Comparison of ENCODE assay signal across 8 cellular contexts in genomic region chr22:40156001-40156516, GRCh38. TPM values are rescaled to one million over a fixed set of nuclear protein-coding genes. Genes with fewer than 3 reads are reported as not detected.
DNase-seq lines count a peak whose midpoint lies in the region; ATAC-seq lines count a peak whose summit lies in the region.

No MANE protein-coding gene starts in this region.

- 44 to 50% methylated on average over 2 to 5 of the region's 7 CpGs for WGBS in mesodermal cell (ENCODE audit: insufficient coverage in 2 of 2), 2 experiments

- no peaks in the 10 kb centered on the region for H3K9me3 Mint-ChIP-seq in activated naive CD8-positive, alpha-beta T cell (ENCODE audit: low read depth)
- H3K9me3 Mint-ChIP-seq in activated naive CD8-positive, alpha-beta T cell treated with anti-CD3 and anti-CD28 coated beads, Interleukin-2, amount 50 U/mL, for 24 hours, result no peaks in the 10 kb centered on the region

- no peaks in the 10 kb centered on the region for H3K27me3 Mint-ChIP-seq in activated naive CD8-positive, alpha-beta T cell
- no peaks in the 10 kb centered on the region for H3K27me3 Mint-ChIP-seq in activated naive CD8-positive, alpha-beta T cell treated with anti-CD3 and anti-CD28 coated beads, Interleukin-2, amount 50 U/mL, for 24 hours

- no peak overlapping the region for H3K4me3 Mint-ChIP-seq in activated naive CD8-positive, alpha-beta T cell
- no peak overlapping the region for H3K4me3 Mint-ChIP-seq in activated naive CD8-positive, alpha-beta T cell treated with anti-CD3 and anti-CD28 coated beads, Interleukin-2, amount 50 U/mL, for 24 hours

- ATAC-seq in activated naive CD8-positive, alpha-beta T cell treated with anti-CD3 and anti-CD28 coated beads, Interleukin-2, amount 50 U/mL, for 24 hours, result no peak
- ATAC-seq in HG02970 (IDR thresholded peaks at IDR 0.05; ENCODE audit: low FRiP score, unreplicated experiment), result no peak

- H3K36me3 ChIP-seq in mesodermal cell (ENCODE audit: control insufficient read depth, insufficient read depth, low read length), result peaks cover 3% of the 10 kb centered on the region

- H3K4me1 Mint-ChIP-seq in activated naive CD8-positive, alpha-beta T cell (ENCODE audit: low read depth), result peaks cover 10% of the 10 kb centered on the region
- H3K4me1 Mint-ChIP-seq in activated naive CD8-positive, alpha-beta T cell treated with anti-CD3 and anti-CD28 coated beads, Interleukin-2, amount 50 U/mL, for 24 hours, result peaks cover 11% of the 10 kb centered on the region

- no peaks in the 10 kb centered on the region for H3K36me3 Mint-ChIP-seq in activated naive CD8-positive, alpha-beta T cell
- peaks cover 4% of the 10 kb centered on the region for H3K36me3 Mint-ChIP-seq in activated naive CD8-positive, alpha-beta T cell treated with anti-CD3 and anti-CD28 coated beads, Interleukin-2, amount 50 U/mL, for 24 hours (ENCODE audit: low read depth)

- peak overlapping the region; percentile 58 for H3K27ac Mint-ChIP-seq in activated naive CD8-positive, alpha-beta T cell
- no peak overlapping the region for H3K27ac Mint-ChIP-seq in activated naive CD8-positive, alpha-beta T cell treated with anti-CD3 and anti-CD28 coated beads, Interleukin-2, amount 50 U/mL, for 24 hours

- no peak overlapping the region for H3K4me3 ChIP-seq in mesodermal cell (ENCODE audit: extremely low read depth, insufficient read depth, low read length, poor library complexity, severe bottlenecking)

- peak overlapping the region; percentile 37 for H3K27ac ChIP-seq in mesodermal cell (ENCODE audit: low read depth, low read length, severe bottlenecking)

- DNase-seq in activated naive CD8-positive, alpha-beta T cell treated with anti-CD3 and anti-CD28 coated beads, Interleukin-2, amount 50 U/mL, for 24 hours, result no peak
- DNase-seq in NCI-H526 (lab: John Stamatoyannopoulos, UW) (peak; percentile 38 to 42), brain pericyte (ENCODE audit: low read depth, low spot score) (peak; percentile 33), ecto neural progenitor cell (ENCODE audit: low spot score) (no peak), inferior parietal cortex (ENCODE audit: extremely low spot score) (no peak)

- H3K4me1 ChIP-seq in mesodermal cell (ENCODE audit: control insufficient read depth, insufficient read depth, low read length, poor library complexity, severe bottlenecking), result peaks cover 18% of the 10 kb centered on the region

- H3K9me3 ChIP-seq in mesodermal cell (ENCODE audit: control insufficient read depth, low read length), result no peaks in the 10 kb centered on the region

RNA-seq across cellular contexts. Expression of gene TNRC6B, which starts 21.7 kb away (rescaled TPM):
- polyA plus RNA-seq in mesodermal cell (2013, experiment 1 of 2), result 16.7 TPM
- polyA plus RNA-seq in mesodermal cell (2013, experiment 2 of 2), result 19.4 TPM

Comparison
In these comparisons a context has a peak if more than half of its experiments do, and no peak if none do; other contexts are left out.
1. DNase-seq: peak in NCI-H526 (2 of 2) and brain pericyte (single experiment); none in activated naive CD8-positive, alpha-beta T cell treated with anti-CD3 and anti-CD28 coated beads, Interleukin-2, amount 50 U/mL, for 24 hours (single experiment), ecto neural progenitor cell (single experiment) and inferior parietal cortex (single experiment).